21 cellular contexts compared by ENCODE assay signal in genomic region chr18:61388010-61388409, GRCh38. TPM values are rescaled to one million over a fixed set of nuclear protein-coding genes. Genes with fewer than 3 reads are reported as not detected.
DNase-seq lines count a peak whose midpoint lies in the region; ATAC-seq, FAIRE-seq and TF ChIP-seq lines count a peak whose summit lies in the region.
"Had no signal": no experiment of that assay in that cellular context is flagged by ENCODE, and none has a peak within 500 bp of the region (broad histone marks: within the 10 kb centered on the region; RNA-seq: fewer than 3 reads in every experiment).

No MANE protein-coding gene starts in this region.

- intact Hi-C loops in gastrocnemius medialis (cut with DNase I; ENCODE audit: low total_unique reads) = no loop called here

- H3K4me1 ChIP-seq in adipocyte (ENCODE audit: control insufficient read depth, insufficient read depth, low read length) = peaks cover 24% of the 10 kb centered on the region
- H3K4me1 ChIP-seq in gastrocnemius medialis = no peaks in the 10 kb centered on the region
- H3K4me1 ChIP-seq: Peyer's patch had no signal

- in situ Hi-C loops in gastrocnemius medialis (cut with MboI; ENCODE audit: low sequenced_read_pairs in 4 of 4) = no loop called here

- TF ChIP-seq CTCF in gastrocnemius medialis (IDR thresholded peaks at IDR 0.05 in 4 of 5, conservative IDR thresholded peaks at IDR 0.05 in 1 of 5) (no peak), coronary artery (IDR thresholded peaks at IDR 0.05) (no peak)

- no peak for TF ChIP-seq POLR2A in gastrocnemius medialis (IDR thresholded peaks at IDR 0.05)

- no peaks in the 10 kb centered on the region for H3K36me3 ChIP-seq in adipocyte (ENCODE audit: control insufficient read depth, insufficient read depth, low read length, severe bottlenecking)
- no peaks in the 10 kb centered on the region for H3K36me3 ChIP-seq in gastrocnemius medialis
- H3K36me3 ChIP-seq: Peyer's patch had no signal

- no peak for FAIRE-seq in urothelium cell line (lab: Jason Lieb, UNC)
- FAIRE-seq: A204.1 had no signal

- H3K27ac ChIP-seq in gastrocnemius medialis (peak overlapping the region in 1 of 4 donors; percentile 15), coronary artery (no peak overlapping the region)
- H3K27ac ChIP-seq: HL-60 had no signal

- peak; percentile 73 to 94 for ATAC-seq in gastrocnemius medialis

- no peaks in the 10 kb centered on the region for H3K27me3 ChIP-seq in adipocyte (replicated peaks; ENCODE audit: control insufficient read depth, insufficient read depth, low read length)
- no peaks in the 10 kb centered on the region for H3K27me3 ChIP-seq in gastrocnemius medialis
- H3K27me3 ChIP-seq: Peyer's patch had no signal

- DNase-seq in Daoy (ENCODE audit: low read depth) (peak; percentile 12), adipocyte (ENCODE audit: low read depth) (peak; percentile 36), fibroblast of peridontal ligament (ENCODE audit: extremely low read depth) (peak; percentile 15), gastrocnemius medialis (no peak), coronary artery (ENCODE audit: low spot score) (no peak), NCI-H748 treated with DMSO at 0.1 percent for 48 hours (lab: John Stamatoyannopoulos, UW) (no peak), DMS79 treated with DMSO at 0.1 percent for 48 hours (lab: John Stamatoyannopoulos, UW) (no peak), urothelium cell line (ENCODE audit: low spot score) (no peak)
- DNase-seq: AML-193, DMS79, GF-D8, KBM-7, NCI-H1105, NCI-H1930, NCI-H2171, NCI-H510A, Right ventricle myocardium superior had no signal

- peaks cover 5% of the 10 kb centered on the region for H3K9me3 ChIP-seq in adipocyte (ENCODE audit: control insufficient read depth, low read length)
- no peaks in the 10 kb centered on the region for H3K9me3 ChIP-seq in gastrocnemius medialis
- H3K9me3 ChIP-seq: Peyer's patch had no signal

- no peak overlapping the region for H3K4me3 ChIP-seq in adipocyte (ENCODE audit: low read length)
- H3K4me3 ChIP-seq in gastrocnemius medialis = no peak overlapping the region
- H3K4me3 ChIP-seq in coronary artery = no peak overlapping the region
- H3K4me3 ChIP-seq: Peyer's patch had no signal

- H3K9ac ChIP-seq in adipocyte (ENCODE audit: low read length) = no peak overlapping the region

RNA-seq across cellular contexts. Expression of gene CDH20, which starts 54.8 kb away (rescaled TPM):
- total RNA-seq in Daoy (2014; rRNA removed; shearing (Covaris generic)) = 0.03 TPM in 1 of 2 replicates, not detected in the other
- 10 to 100 TPM in 1 of 4 donors, 1 to 10 TPM in 2, under 1 TPM in 1; 0.51 to 19.6 (median 3.9) TPM for total RNA-seq in gastrocnemius medialis
- total RNA-seq: M059J had no signal

Comparison
In these comparisons a context has a peak if more than half of its experiments do, and no peak if none do; other contexts are left out.
1. DNase-seq: peak in Daoy (single experiment), adipocyte (single experiment) and fibroblast of peridontal ligament (single experiment); none in gastrocnemius medialis (0 of 2), coronary artery (single experiment), NCI-H748 treated with DMSO at 0.1 percent for 48 hours (single experiment), DMS79 treated with DMSO at 0.1 percent for 48 hours (single experiment) and urothelium cell line (single experiment).